ENCODE assay signal across 8 cellular contexts in the genomic region with DNA sequence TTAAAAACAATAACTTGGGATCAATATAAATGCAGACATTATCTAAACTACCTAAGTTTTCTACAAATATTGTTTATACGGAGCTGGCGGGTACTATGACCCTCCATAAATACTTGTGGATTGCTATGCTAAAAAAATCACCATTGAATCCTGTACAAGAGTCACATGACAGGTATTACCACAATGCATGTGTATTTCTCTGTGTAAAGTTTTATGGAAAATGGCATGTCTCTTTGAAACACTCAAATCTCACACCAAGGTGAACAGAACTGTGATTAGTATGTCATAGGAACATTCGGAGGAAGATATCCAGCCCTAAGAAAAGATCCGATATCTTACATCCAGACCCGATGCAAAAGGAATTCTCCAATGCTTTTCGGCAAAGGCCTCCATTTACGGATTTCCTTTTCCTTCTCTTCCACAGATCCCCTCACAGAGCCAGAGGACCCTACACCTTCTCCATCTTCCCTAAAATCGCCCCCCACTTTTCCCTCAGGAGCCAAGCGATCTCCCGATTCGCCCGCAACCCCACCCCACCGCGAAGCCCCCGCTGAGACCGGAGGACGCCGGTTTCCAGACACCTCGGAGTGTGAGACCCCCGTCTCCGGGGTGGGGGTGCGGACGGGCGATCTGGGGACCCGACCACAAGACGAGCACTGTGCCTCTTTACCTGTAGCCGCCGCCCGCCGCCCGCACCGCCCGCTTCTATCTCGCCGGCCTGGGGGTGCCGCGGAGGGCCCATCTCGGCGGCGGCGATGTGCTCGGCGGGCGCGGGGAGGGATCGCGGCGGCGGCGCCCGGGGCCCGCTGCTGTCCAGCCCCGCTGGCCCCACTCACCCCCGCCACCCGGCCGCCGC. TPM values are rescaled to one million over a fixed set of nuclear protein-coding genes. Genes with fewer than 3 reads are reported as not detected.
DNase-seq lines count a peak whose midpoint lies in the region; ATAC-seq and TF ChIP-seq lines count a peak whose summit lies in the region.

No MANE protein-coding gene starts in this region.

- H3K4me1 ChIP-seq in ascending aorta: peaks cover 0 to 12% of the 10 kb centered on the region in 2 donors

- ATAC-seq in HG03175 (IDR thresholded peaks at IDR 0.05; ENCODE audit: unreplicated experiment): peak; percentile 1

- H3K27ac ChIP-seq in ascending aorta: peak overlapping the region; percentile 82 to 83
- peak overlapping the region; percentile 70 for H3K27ac ChIP-seq in substantia nigra (ENCODE audit: low read depth, low read length, poor library complexity, severe bottlenecking)

- TF ChIP-seq CTCF in ascending aorta (IDR thresholded peaks at IDR 0.05): no peak

- intact Hi-C loops in ascending aorta (cut with DNase I): loop anchor here (5.0 to 10.0 kb wide), 4 partner anchors 144 to 962 kb away; partner anchors contain the start of genes HS6ST1 and POLR2D

- H3K9me3 ChIP-seq in ascending aorta: no peaks in the 10 kb centered on the region

- peak overlapping the region; percentile 69 to 100 for H3K4me3 ChIP-seq in ascending aorta

- peaks cover 0 to 5% of the 10 kb centered on the region in 2 donors for H3K36me3 ChIP-seq in ascending aorta

- peak; percentile 48 for DNase-seq in NCI-H82 (lab: John Stamatoyannopoulos, UW)
- DNase-seq in NCI-H82 treated with DMSO at 0.1 percent for 48 hours (lab: John Stamatoyannopoulos, UW; ENCODE audit: unreplicated experiment): no peak
- DNase-seq in ascending aorta (ENCODE audit: low spot score in 2 of 2): no peak
- peak; percentile 4 for DNase-seq in kidney tubule cell (ENCODE audit: low spot score)
- peak in 15 of 49 donors; percentile 25 to 68 (median 36) for DNase-seq in substantia nigra (lab: John Stamatoyannopoulos, UW)
- no peak for DNase-seq in DMS114 treated with DMSO at 0.1 percent for 48 hours (lab: John Stamatoyannopoulos, UW; ENCODE audit: unreplicated experiment)
- DNase-seq in SIG-M5 treated with dmso at 0.1 percent for 504 hours (lab: John Stamatoyannopoulos, UW; ENCODE audit: unreplicated experiment): no peak

- no peaks in the 10 kb centered on the region for H3K27me3 ChIP-seq in ascending aorta

RNA-seq across cellular contexts. Expression of gene SAP130, which starts 1.2 kb away (rescaled TPM):
- 2.8 TPM for total RNA-seq in ascending aorta

Comparison
In these comparisons a context has a peak if more than half of its experiments do, and no peak if none do; other contexts are left out.
1. DNase-seq: peak in NCI-H82 (single experiment) and kidney tubule cell (single experiment); none in NCI-H82 treated with DMSO at 0.1 percent for 48 hours (single experiment), ascending aorta (0 of 2), DMS114 treated with DMSO at 0.1 percent for 48 hours (single experiment) and SIG-M5 treated with dmso at 0.1 percent for 504 hours (single experiment).